ENCODE assay signal across 7 cellular contexts in the genomic region with DNA sequence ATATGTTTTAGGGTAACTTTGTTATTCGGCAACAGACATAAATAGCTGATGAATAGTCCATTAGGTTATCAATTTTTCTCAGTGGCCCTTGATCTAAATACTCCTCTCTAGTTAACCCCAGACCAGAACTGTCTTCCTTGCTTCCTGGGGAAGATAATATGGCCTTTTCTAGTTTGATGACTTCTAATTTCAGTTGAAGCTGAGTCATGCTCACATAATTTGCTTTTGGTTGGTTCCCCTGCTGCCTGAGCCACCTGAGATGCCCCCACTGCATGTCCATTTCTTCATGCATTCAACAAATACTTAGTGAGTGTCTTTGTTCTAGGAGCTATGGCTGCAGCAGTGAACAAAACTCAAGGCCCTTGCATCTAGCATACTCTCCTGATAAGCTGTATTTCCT.
"Had no signal": no experiment of that assay in that cellular context is flagged by ENCODE, and none has a peak within 500 bp of the region (broad histone marks: within the 10 kb centered on the region; RNA-seq: fewer than 3 reads in every experiment).

No MANE protein-coding gene starts in this region.

- H2AFZ ChIP-seq: GM23338 had no signal

- H3K4me3 ChIP-seq: GM23338 had no signal

- H3K4me2 ChIP-seq: GM23338 had no signal

- ATAC-seq: GM23338, HepG2 had no signal

- FAIRE-seq: H1, H54, HepG2 had no signal

- DNase-seq: H9, HCEC 1CT, KG1 had no signal
